8 cellular contexts compared by ENCODE assay signal in the genomic region with DNA sequence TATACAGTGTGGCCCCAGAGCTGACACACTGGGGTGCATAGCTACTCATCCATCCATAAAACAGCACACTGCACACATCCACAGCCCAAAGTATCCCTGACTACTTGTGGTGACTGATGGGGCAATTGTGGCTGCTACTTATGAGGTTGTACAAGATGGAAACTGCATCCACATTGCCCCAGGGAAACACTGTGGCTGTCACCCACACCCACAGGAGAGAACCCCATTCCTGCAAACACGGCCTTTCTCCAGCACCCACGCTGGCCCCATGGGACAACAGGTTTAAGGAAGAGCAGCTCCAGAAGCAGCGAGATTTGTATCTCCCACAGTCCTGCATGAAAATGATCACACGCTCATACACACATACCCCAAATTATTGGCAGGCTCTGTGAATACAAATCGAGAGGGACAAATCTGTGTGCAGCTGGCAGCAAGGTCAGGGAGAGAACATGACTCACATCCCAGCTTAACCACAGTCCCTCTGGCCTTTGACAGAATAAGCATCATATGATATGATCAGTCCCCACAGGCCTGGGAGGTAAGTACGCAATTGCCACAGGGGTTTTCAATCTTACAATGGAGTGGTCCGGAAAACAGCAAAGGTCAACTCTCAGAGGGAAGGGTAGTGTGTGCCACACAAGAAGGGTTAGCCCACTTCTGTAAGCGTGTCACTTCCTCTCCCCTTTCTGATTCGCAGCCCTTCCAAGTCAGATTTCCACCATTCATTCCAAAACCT.
DNase-seq lines count a peak whose midpoint lies in the region; ATAC-seq and TF ChIP-seq lines count a peak whose summit lies in the region.

No MANE protein-coding gene starts in this region.

- no peak overlapping the region for H3K4me3 Mint-ChIP-seq in endodermal cell

- TF ChIP-seq EP300 in SK-N-SH (IDR thresholded peaks at IDR 0.05; ENCODE audit: borderline replicate concordance in 1 of 2, low read depth in 1 of 2, low read length in 1 of 2): no peak

- H3K27me3 ChIP-seq in BE2C (no peaks in the 10 kb centered on the region), SK-N-SH (ENCODE audit: insufficient read depth) (no peaks in the 10 kb centered on the region), endodermal cell (ENCODE audit: control insufficient read depth, insufficient read depth, low read length, poor library complexity, severe bottlenecking) (no peaks in the 10 kb centered on the region)

- ATAC-seq in GM21529 (IDR thresholded peaks at IDR 0.05; ENCODE audit: unreplicated experiment) (peak; percentile 35), left cardiac atrium (peak; percentile 56 to 80), GM19324 (IDR thresholded peaks at IDR 0.05; ENCODE audit: low FRiP score, unreplicated experiment) (no peak)

- no peak for TF ChIP-seq CTCF in BE2C (IDR thresholded peaks at IDR 0.05; ENCODE audit: low read depth, low read length)
- no peak for TF ChIP-seq CTCF in SK-N-SH (IDR thresholded peaks at IDR 0.05)
- no peak for TF ChIP-seq CTCF in endodermal cell (conservative IDR thresholded peaks at IDR 0.05)

- H2AFZ ChIP-seq in SK-N-SH (ENCODE audit: low read depth): 0 out of 2 replicates have a peak overlapping the region, but pooled peaks have one; percentile 40

- H3K36me3 ChIP-seq in BE2C: no peaks in the 10 kb centered on the region
- peaks cover 0 to 8% of the 10 kb centered on the region in 2 experiments for H3K36me3 ChIP-seq in SK-N-SH (replicated peaks in 1 of 2; ENCODE audit: control insufficient read depth in 1 of 2, insufficient read depth in 2 of 2, low read length in 1 of 2)
- peaks cover 29% of the 10 kb centered on the region for H3K36me3 ChIP-seq in endodermal cell (ENCODE audit: control insufficient read depth, insufficient read depth, low read length)

- CTCF ChIA-PET in SK-N-SH (lab: Yijun Ruan, JAX): no interaction called here

- H3K27me3 Mint-ChIP-seq in endodermal cell (ENCODE audit: insufficient read depth): no peaks in the 10 kb centered on the region

- POLR2A ChIA-PET in SK-N-SH (lab: Yijun Ruan, JAX): no interaction called here

- H3K36me3 Mint-ChIP-seq in endodermal cell (ENCODE audit: low read depth): peaks cover 27% of the 10 kb centered on the region

- peak overlapping the region; percentile 37; the same call in 1 of the 2 replicates for H3K4me2 ChIP-seq in SK-N-SH

- TF ChIP-seq RAD21 in SK-N-SH (IDR thresholded peaks at IDR 0.05; ENCODE audit: low read length): no peak

- H3K4me3 ChIP-seq in BE2C (ENCODE audit: low read depth, low read length) (no peak overlapping the region), SK-N-SH (ENCODE audit: low read depth in 2 of 2, low read length in 1 of 2) (no peak overlapping the region), endodermal cell (ENCODE audit: low read length) (no peak overlapping the region)

- no peaks in the 10 kb centered on the region for H3F3A ChIP-seq in SK-N-SH (replicated peaks; ENCODE audit: insufficient read depth)

- peaks cover 22% of the 10 kb centered on the region for H3K4me1 ChIP-seq in BE2C
- H3K4me1 ChIP-seq in SK-N-SH (ENCODE audit: control insufficient read depth in 1 of 2, insufficient read depth in 2 of 2, low read depth in 1 of 2, low read length in 1 of 2): peaks cover 9 to 17% of the 10 kb centered on the region in 2 experiments; a peak in 2 of 4 replicates
- no peaks in the 10 kb centered on the region for H3K4me1 ChIP-seq in endodermal cell (ENCODE audit: control insufficient read depth, insufficient read depth, low read length)

- H4K20me1 ChIP-seq in SK-N-SH (ENCODE audit: insufficient read depth): no peaks in the 10 kb centered on the region

- H3K9me3 Mint-ChIP-seq in endodermal cell: no peaks in the 10 kb centered on the region

- H3K27ac ChIP-seq in SK-N-SH (ENCODE audit: low read depth in 2 of 2, low read length in 1 of 2) (peak overlapping the region in 1 of 2 experiments; percentile 36; a peak in 1 of 4 replicates), endodermal cell (ENCODE audit: low read depth, low read length) (no peak overlapping the region)

- H3K4me1 Mint-ChIP-seq in endodermal cell: peaks cover 6% of the 10 kb centered on the region

- WGBS in SK-N-SH (ENCODE audit: low lambda C conversion rate): 61% methylated on average over 8 of the region's 9 CpGs
- 95 to 96% methylated on average over 6 to 8 of the region's 9 CpGs for WGBS in endodermal cell (ENCODE audit: insufficient coverage in 1 of 2, insufficient read length in 1 of 2), 2 experiments

- no peaks in the 10 kb centered on the region for H3K9me2 ChIP-seq in SK-N-SH

- no peaks in the 10 kb centered on the region for H3K79me2 ChIP-seq in SK-N-SH (ENCODE audit: insufficient read depth)

- H3K9me3 ChIP-seq in BE2C (no peaks in the 10 kb centered on the region), SK-N-SH (no peaks in the 10 kb centered on the region), endodermal cell (ENCODE audit: control insufficient read depth, low read length) (no peaks in the 10 kb centered on the region)

- H3K27ac Mint-ChIP-seq in endodermal cell: no peak overlapping the region

- H3K9ac ChIP-seq in SK-N-SH (no peak overlapping the region), endodermal cell (ENCODE audit: extremely low read depth, low read length, poor library complexity, severe bottlenecking) (no peak overlapping the region)

- DNase-seq in BE2C (peak; percentile 42), SK-N-SH (no peak), left cardiac atrium (no peak), NCI-H1105 (lab: John Stamatoyannopoulos, UW) (no peak), DMS114 treated with DMSO at 0.1 percent for 48 hours (lab: John Stamatoyannopoulos, UW; ENCODE audit: unreplicated experiment) (no peak), endodermal cell (no peak)

- intact Hi-C loops in left cardiac atrium (cut with DNase I): no loop called here

TF ChIP-seq in SK-N-SH, 30 proteins besides CTCF, POLR2A, EP300 and RAD21 (continues in another document):
- TF ChIP-seq CHD2 (IDR thresholded peaks at IDR 0.05; ENCODE audit: low read length, partially characterized antibody): no peak
- peak; percentile 37; the same call in 1 of the 2 replicates for TF ChIP-seq NFIC (IDR thresholded peaks at IDR 0.05; ENCODE audit: borderline replicate concordance)
- TF ChIP-seq USF1 (IDR thresholded peaks at IDR 0.05; ENCODE audit: borderline replicate concordance, low read depth): no peak
- TF ChIP-seq, protein P1, sequence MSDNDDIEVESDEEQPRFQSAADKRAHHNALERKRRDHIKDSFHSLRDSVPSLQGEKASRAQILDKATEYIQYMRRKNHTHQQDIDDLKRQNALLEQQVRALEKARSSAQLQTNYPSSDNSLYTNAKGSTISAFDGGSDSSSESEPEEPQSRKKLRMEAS (IDR thresholded peaks at IDR 0.05; ENCODE audit: low read depth): no peak
- TF ChIP-seq YY1 (IDR thresholded peaks at IDR 0.05; ENCODE audit: low read depth): no peak
- TF ChIP-seq JUND (IDR thresholded peaks at IDR 0.05): peak; percentile 30; the same call in 1 of the 2 replicates
- no peak for TF ChIP-seq RXRA (IDR thresholded peaks at IDR 0.05; ENCODE audit: borderline replicate concordance, low read depth)
- TF ChIP-seq SMC3 (IDR thresholded peaks at IDR 0.05; ENCODE audit: low read depth, low read length): no peak
- no peak for TF ChIP-seq ZBTB33 (IDR thresholded peaks at IDR 0.05; ENCODE audit: borderline replicate concordance, low read depth)
- no peak for TF ChIP-seq GABPA (IDR thresholded peaks at IDR 0.05; ENCODE audit: low read depth)
- TF ChIP-seq, protein P2, sequence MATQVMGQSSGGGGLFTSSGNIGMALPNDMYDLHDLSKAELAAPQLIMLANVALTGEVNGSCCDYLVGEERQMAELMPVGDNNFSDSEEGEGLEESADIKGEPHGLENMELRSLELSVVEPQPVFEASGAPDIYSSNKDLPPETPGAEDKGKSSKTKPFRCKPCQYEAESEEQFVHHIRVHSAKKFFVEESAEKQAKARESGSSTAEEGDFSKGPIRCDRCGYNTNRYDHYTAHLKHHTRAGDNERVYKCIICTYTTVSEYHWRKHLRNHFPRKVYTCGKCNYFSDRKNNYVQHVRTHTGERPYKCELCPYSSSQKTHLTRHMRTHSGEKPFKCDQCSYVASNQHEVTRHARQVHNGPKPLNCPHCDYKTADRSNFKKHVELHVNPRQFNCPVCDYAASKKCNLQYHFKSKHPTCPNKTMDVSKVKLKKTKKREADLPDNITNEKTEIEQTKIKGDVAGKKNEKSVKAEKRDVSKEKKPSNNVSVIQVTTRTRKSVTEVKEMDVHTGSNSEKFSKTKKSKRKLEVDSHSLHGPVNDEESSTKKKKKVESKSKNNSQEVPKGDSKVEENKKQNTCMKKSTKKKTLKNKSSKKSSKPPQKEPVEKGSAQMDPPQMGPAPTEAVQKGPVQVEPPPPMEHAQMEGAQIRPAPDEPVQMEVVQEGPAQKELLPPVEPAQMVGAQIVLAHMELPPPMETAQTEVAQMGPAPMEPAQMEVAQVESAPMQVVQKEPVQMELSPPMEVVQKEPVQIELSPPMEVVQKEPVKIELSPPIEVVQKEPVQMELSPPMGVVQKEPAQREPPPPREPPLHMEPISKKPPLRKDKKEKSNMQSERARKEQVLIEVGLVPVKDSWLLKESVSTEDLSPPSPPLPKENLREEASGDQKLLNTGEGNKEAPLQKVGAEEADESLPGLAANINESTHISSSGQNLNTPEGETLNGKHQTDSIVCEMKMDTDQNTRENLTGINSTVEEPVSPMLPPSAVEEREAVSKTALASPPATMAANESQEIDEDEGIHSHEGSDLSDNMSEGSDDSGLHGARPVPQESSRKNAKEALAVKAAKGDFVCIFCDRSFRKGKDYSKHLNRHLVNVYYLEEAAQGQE (IDR thresholded peaks at IDR 0.05; ENCODE audit: low read depth, low read length): no peak
